In genomic region chr22:23893957-23894709, GRCh38 we compare ENCODE assay signal across 1 cellular context.
A peak's percentile ranks its signal among the peaks of the same experiment; 100 is the strongest.
TF ChIP-seq lines count a peak whose summit lies in the region.

Gene MIF (plus strand): TSS chr22:23894383. CDS start chr22:23894475, 92 bp downstream.

TF ChIP-seq in GM12878, 131 proteins besides CTCF, POLR2A, EP300 and RAD21 (continued from another document and continues in another):
- TF ChIP-seq PRDM15 (CRISPR knock-in tag; IDR thresholded peaks at IDR 0.05) = no peak
- TF ChIP-seq MEF2A (IDR thresholded peaks at IDR 0.05; ENCODE audit: insufficient read depth, low read depth, low read length) = no peak
- no peak for TF ChIP-seq RCOR1 (conservative IDR thresholded peaks at IDR 0.05; ENCODE audit: low read depth, low read length)
- TF ChIP-seq ZBTB40 (IDR thresholded peaks at IDR 0.05; ENCODE audit: borderline replicate concordance) = no peak
- TF ChIP-seq ATF2 (IDR thresholded peaks at IDR 0.05; ENCODE audit: low read length) = no peak
- TF ChIP-seq GATAD2B (conservative IDR thresholded peaks at IDR 0.05; ENCODE audit: low read depth) = peak; percentile 90
- no peak for TF ChIP-seq HDAC6 (IDR thresholded peaks at IDR 0.05; ENCODE audit: unreplicated experiment)
- TF ChIP-seq SRF (IDR thresholded peaks at IDR 0.05; ENCODE audit: low read depth in 2 of 2, low read length in 2 of 2) = 0 out of 4 replicates have a peak, but pooled peaks of 1 of the 2 experiments have one; percentile 34
- peak; percentile 75 for TF ChIP-seq TAF1 (IDR thresholded peaks at IDR 0.05; ENCODE audit: borderline replicate concordance, low read depth, low read length)
- TF ChIP-seq NRF1 (conservative IDR thresholded peaks at IDR 0.05; ENCODE audit: low read depth, low read length) = peak; percentile 31; the same call in 1 of the 2 replicates
- no peak for TF ChIP-seq SUPT20H (IDR thresholded peaks at IDR 0.05; ENCODE audit: borderline replicate concordance, control insufficient read depth, low read depth, low read length)
- TF ChIP-seq MEF2B (IDR thresholded peaks at IDR 0.05; ENCODE audit: partially characterized antibody, poor library complexity, severe bottlenecking) = no peak
- no peak for TF ChIP-seq EED (IDR thresholded peaks at IDR 0.05; ENCODE audit: low read depth)
- peak; percentile 70; the same call in 1 of the 2 replicates for TF ChIP-seq NR2F1 (conservative IDR thresholded peaks at IDR 0.05)
- TF ChIP-seq E2F4 (IDR thresholded peaks at IDR 0.05; ENCODE audit: low read depth, low read length) = 0 out of 2 replicates have a peak, but pooled peaks have one; percentile 22
- TF ChIP-seq NR2C2 (IDR thresholded peaks at IDR 0.05; ENCODE audit: borderline replicate concordance, control insufficient read depth, insufficient read length, low read depth) = no peak
- peak; percentile 27 for TF ChIP-seq RELA (IDR thresholded peaks at IDR 0.05; ENCODE audit: borderline replicate concordance, partially characterized antibody)
- TF ChIP-seq ELK1 (IDR thresholded peaks at IDR 0.05; ENCODE audit: low read depth, low read length) = no peak
- no peak for TF ChIP-seq NFIC (IDR thresholded peaks at IDR 0.05; ENCODE audit: low read depth, low read length)
- peak; percentile 85 for TF ChIP-seq NBN (IDR thresholded peaks at IDR 0.05)
- TF ChIP-seq MAX (IDR thresholded peaks at IDR 0.05; ENCODE audit: low read depth, low read length) = no peak
- no peak; the same call in 1 of the 2 replicates for TF ChIP-seq TARDBP (IDR thresholded peaks at IDR 0.05; ENCODE audit: borderline replicate concordance)
- TF ChIP-seq IRF5 (IDR thresholded peaks at IDR 0.05; ENCODE audit: borderline replicate concordance) = no peak
- TF ChIP-seq RELB (IDR thresholded peaks at IDR 0.05; ENCODE audit: low read depth) = 0 out of 2 replicates have a peak, but pooled peaks have one; percentile 54
- TF ChIP-seq ZBTB11 (CRISPR knock-in tag; IDR thresholded peaks at IDR 0.05) = no peak
- TF ChIP-seq BCL3 (IDR thresholded peaks at IDR 0.05; ENCODE audit: borderline replicate concordance, insufficient read depth, low read depth, low read length, poor library complexity, severe bottlenecking) = no peak
- no peak for TF ChIP-seq ZNF274 (IDR thresholded peaks at IDR 0.05; ENCODE audit: insufficient read depth, insufficient read length)
